In genomic region chr7:72493850-72494661, GRCh38 we compare ENCODE assay signal across 8 cellular contexts.
DNase-seq lines count a peak whose midpoint lies in the region; ATAC-seq, FAIRE-seq and TF ChIP-seq lines count a peak whose summit lies in the region.

No MANE protein-coding gene starts in this region.

- no peaks in the 10 kb centered on the region for H3K36me3 ChIP-seq in endothelial cell of umbilical vein (ENCODE audit: control insufficient read depth in 2 of 2, extremely low read depth in 1 of 2, insufficient read depth in 2 of 2, low read length in 2 of 2)

- POLR2A ChIA-PET in activated CD4-positive, alpha-beta T cell treated with anti-CD3 and anti-CD28 coated beads, Interleukin-2, amount 10 ng/mL, durations not matched to agents 7 days and 5 days (lab: Charles Lee): no interaction called here
- POLR2A ChIA-PET in endothelial cell of umbilical vein (lab: Charles Lee): no interaction called here

- CTCF ChIA-PET in activated CD4-positive, alpha-beta T cell treated with anti-CD3 and anti-CD28 coated beads, Interleukin-2, amount 10 ng/mL, durations not matched to agents 7 days and 5 days (lab: Charles Lee): interaction anchor here (0.9 kb wide), 1 partner anchor 21 kb away, joined by 3 read pairs; no protein-coding TSS in a partner anchor
- CTCF ChIA-PET in endothelial cell of umbilical vein (lab: Charles Lee): interaction anchor here (1.3 kb wide), 1 partner anchor 1665 kb away, joined by 3 read pairs; no protein-coding TSS in a partner anchor

- H3K9ac ChIP-seq in endothelial cell of umbilical vein (replicated peaks; ENCODE audit: extremely low read depth, insufficient read depth, low read length): no peak overlapping the region

- no peak for ATAC-seq in HG02885 (IDR thresholded peaks at IDR 0.05; ENCODE audit: poor library complexity, unreplicated experiment)

- H3K4me3 Mint-ChIP-seq in activated CD4-positive, alpha-beta T cell treated with anti-CD3 and anti-CD28 coated beads, Interleukin-2, amount 10 ng/mL, durations not matched to agents 7 days and 5 days: no peak overlapping the region
- no peak overlapping the region for H3K4me3 Mint-ChIP-seq in mesothelial cell of epicardium

- H3K27me3 ChIP-seq in endothelial cell of umbilical vein (ENCODE audit: control insufficient read depth in 2 of 2, insufficient read depth in 2 of 2, low read length in 2 of 2): no peaks in the 10 kb centered on the region

- H3K4me2 ChIP-seq in endothelial cell of umbilical vein (ENCODE audit: insufficient read depth, low read length): no peak overlapping the region

- no peaks in the 10 kb centered on the region for H3K9me3 ChIP-seq in endothelial cell of umbilical vein (replicated peaks; ENCODE audit: control insufficient read depth, insufficient read depth, low read length)

- H3K27ac Mint-ChIP-seq in activated CD4-positive, alpha-beta T cell treated with anti-CD3 and anti-CD28 coated beads, Interleukin-2, amount 10 ng/mL, durations not matched to agents 7 days and 5 days: no peak overlapping the region
- H3K27ac Mint-ChIP-seq in mesothelial cell of epicardium: no peak overlapping the region

- H3K9me1 ChIP-seq in endothelial cell of umbilical vein (replicated peaks; ENCODE audit: control insufficient read depth, extremely low read depth, insufficient read depth, low read length): no peaks in the 10 kb centered on the region

- H3K27me3 Mint-ChIP-seq in activated CD4-positive, alpha-beta T cell treated with anti-CD3 and anti-CD28 coated beads, Interleukin-2, amount 10 ng/mL, durations not matched to agents 7 days and 5 days: no peaks in the 10 kb centered on the region
- peaks cover 42% of the 10 kb centered on the region for H3K27me3 Mint-ChIP-seq in mesothelial cell of epicardium (ENCODE audit: low read depth)

- FAIRE-seq in endothelial cell of umbilical vein (lab: Jason Lieb, UNC): peak; percentile 72

- TF ChIP-seq CTCF in GM20000 (IDR thresholded peaks at IDR 0.05; ENCODE audit: extremely low read depth, missing control alignments) (peak; percentile 57), endothelial cell of umbilical vein (IDR thresholded peaks at IDR 0.05; ENCODE audit: extremely low read depth in 1 of 2, insufficient read depth in 1 of 2, low read depth in 1 of 2, low read length in 2 of 2) (peak; percentile 46 to 50), mesothelial cell of epicardium (IDR thresholded peaks at IDR 0.05; ENCODE audit: unreplicated experiment) (peak; percentile 85)

- H2AFZ ChIP-seq in endothelial cell of umbilical vein (ENCODE audit: low read depth, low read length): no peak overlapping the region

- dilution Hi-C loops in endothelial cell of umbilical vein (cut with MboI; ENCODE audit: extremely low pct_ligation_motif_present, low sequenced_read_pairs): no loop called here

- DNase-seq in CD1c-positive myeloid dendritic cell (ENCODE audit: extremely low spot score) (peak; percentile 47), GM20000 (ENCODE audit: low spot score) (peak; percentile 63), NCI-H2171 (lab: John Stamatoyannopoulos, UW) (peak; percentile 37), endothelial cell of umbilical vein (ENCODE audit: low read depth, low spot score) (peak; percentile 28), mesothelial cell of epicardium (ENCODE audit: low spot score in 2 of 2, unreplicated experiment in 2 of 2) (peak; percentile 50 to 72), substantia nigra (lab: John Stamatoyannopoulos, UW) (peak in 45 of 49 donors; percentile 0 to 82 (median 36))
- DNase-seq in activated CD4-positive, alpha-beta T cell treated with anti-CD3 and anti-CD28 coated beads, Interleukin-2, amount 10 ng/mL, durations not matched to agents 7 days and 5 days: peak; percentile 64

- H3K4me1 ChIP-seq in endothelial cell of umbilical vein (ENCODE audit: control insufficient read depth, extremely low read depth, insufficient read depth, low read length): no peaks in the 10 kb centered on the region

- no peak for TF ChIP-seq POLR2A in endothelial cell of umbilical vein (IDR thresholded peaks at IDR 0.05; ENCODE audit: low read depth, low read length)

- H3K27ac ChIP-seq in endothelial cell of umbilical vein (ENCODE audit: insufficient read depth, low read depth, low read length): no peak overlapping the region
- no peak overlapping the region for H3K27ac ChIP-seq in substantia nigra (ENCODE audit: low read depth, low read length, poor library complexity, severe bottlenecking)

- peaks cover 5% of the 10 kb centered on the region for H3K9me3 Mint-ChIP-seq in activated CD4-positive, alpha-beta T cell treated with anti-CD3 and anti-CD28 coated beads, Interleukin-2, amount 10 ng/mL, durations not matched to agents 7 days and 5 days
- H3K9me3 Mint-ChIP-seq in mesothelial cell of epicardium: peaks cover 12% of the 10 kb centered on the region

- H3K36me3 Mint-ChIP-seq in activated CD4-positive, alpha-beta T cell treated with anti-CD3 and anti-CD28 coated beads, Interleukin-2, amount 10 ng/mL, durations not matched to agents 7 days and 5 days (ENCODE audit: low read depth): no peaks in the 10 kb centered on the region
- H3K36me3 Mint-ChIP-seq in mesothelial cell of epicardium: peaks cover 2% of the 10 kb centered on the region

- H4K20me1 ChIP-seq in endothelial cell of umbilical vein (replicated peaks; ENCODE audit: control insufficient read depth, extremely low read depth, insufficient read depth, low read length): no peaks in the 10 kb centered on the region

- intact Hi-C loops in endothelial cell of umbilical vein (cut with micrococcal nuclease): no loop called here

- no peaks in the 10 kb centered on the region for H3K79me2 ChIP-seq in endothelial cell of umbilical vein (ENCODE audit: control insufficient read depth, insufficient read depth, low read length)

- BruUV-seq in endothelial cell of umbilical vein (replicated peaks; lab: Mats Ljungman, UMichigan): no TSS peak

- no peak overlapping the region for H3K4me3 ChIP-seq in endothelial cell of umbilical vein (replicated peaks in 1 of 3; ENCODE audit: insufficient read depth in 1 of 3, low read depth in 1 of 3, low read length in 3 of 3)

- no peaks in the 10 kb centered on the region for H3K4me1 Mint-ChIP-seq in activated CD4-positive, alpha-beta T cell treated with anti-CD3 and anti-CD28 coated beads, Interleukin-2, amount 10 ng/mL, durations not matched to agents 7 days and 5 days
- H3K4me1 Mint-ChIP-seq in mesothelial cell of epicardium: no peaks in the 10 kb centered on the region

TF ChIP-seq in endothelial cell of umbilical vein, 7 proteins besides CTCF, POLR2A, EP300 and RAD21:
- no peak for TF ChIP-seq FOS (IDR thresholded peaks at IDR 0.05; ENCODE audit: borderline replicate concordance, insufficient read depth, low read length)
- TF ChIP-seq GATA2 (IDR thresholded peaks at IDR 0.05; ENCODE audit: insufficient read depth, insufficient read length, low read depth, low read length): no peak
- no peak for TF ChIP-seq JUN (IDR thresholded peaks at IDR 0.05; ENCODE audit: borderline replicate concordance, insufficient read depth, insufficient read length, low read depth)
- TF ChIP-seq POLR2AphosphoS5 (IDR thresholded peaks at IDR 0.05; ENCODE audit: insufficient read depth, low read depth, low read length): no peak
- no peak for TF ChIP-seq MAX (IDR thresholded peaks at IDR 0.05; ENCODE audit: insufficient read depth, insufficient read length)
- no peak for TF ChIP-seq EZH2 (IDR thresholded peaks at IDR 0.05; ENCODE audit: borderline replicate concordance, low read depth, low read length, severe bottlenecking)
- TF ChIP-seq MYC (IDR thresholded peaks at IDR 0.05; ENCODE audit: low read depth, low read length): no peak
